Comparison of ENCODE assay signal across 26 cellular contexts in genomic region chr2:109630441-109631425, GRCh38. TPM values are rescaled to one million over a fixed set of nuclear protein-coding genes. Genes with fewer than 3 reads are reported as not detected.
DNase-seq lines count a peak whose midpoint lies in the region; ATAC-seq, FAIRE-seq and TF ChIP-seq lines count a peak whose summit lies in the region.
"Had no signal": no experiment of that assay in that cellular context is flagged by ENCODE, and none has a peak within 500 bp of the region (broad histone marks: within the 10 kb centered on the region; RNA-seq: fewer than 3 reads in every experiment).

No MANE protein-coding gene starts in this region.

- no peaks in the 10 kb centered on the region for H3K36me3 Mint-ChIP-seq in mesothelial cell of epicardium
- H3K36me3 Mint-ChIP-seq in progenitor cell of endocrine pancreas (ENCODE audit: insufficient read depth): no peaks in the 10 kb centered on the region
- H3K36me3 Mint-ChIP-seq in T-cell: no peaks in the 10 kb centered on the region
- no peaks in the 10 kb centered on the region for H3K36me3 Mint-ChIP-seq in endothelial cell (ENCODE audit: low read depth, unreplicated experiment)
- H3K36me3 Mint-ChIP-seq: CD8-positive, alpha-beta T cell had no signal

- no peak overlapping the region for H3K23ac ChIP-seq in mesenchymal stem cell (ENCODE audit: low read length in 2 of 2)

- H3K9me1 ChIP-seq in keratinocyte (ENCODE audit: control insufficient read depth, extremely low read depth, insufficient read depth, low read length): no peaks in the 10 kb centered on the region

- DNase-seq in keratinocyte (ENCODE audit: low read depth, low spot score) (no peak), mesothelial cell of epicardium (ENCODE audit: low spot score in 2 of 2, unreplicated experiment in 2 of 2) (no peak), progenitor cell of endocrine pancreas (ENCODE audit: low spot score, unreplicated experiment) (no peak), posterior vena cava (ENCODE audit: low spot score) (no peak), T-cell (no peak), endothelial cell (ENCODE audit: low spot score) (no peak), mesenchymal stem cell (no peak)
- DNase-seq: CD8-positive, alpha-beta T cell; DMS 273 treated with DMSO at 0.1 percent for 48 hours; DMS79; EL; GDM1; H9; HFFc6; KBM-7; NCI-H2029; NCI-H446; NCI-H526; NK-92 treated with Interleukin-12 subunit alpha and Interleukin-12 subunit beta, amount 100 ng/mL, for 24 hours; Right ventricle myocardium superior; RPMI8226 had no signal

- H3K79me1 ChIP-seq in mesenchymal stem cell (replicated peaks; ENCODE audit: low read length, poor library complexity, severe bottlenecking): no peaks in the 10 kb centered on the region

- no peak overlapping the region for H2BK5ac ChIP-seq in mesenchymal stem cell (ENCODE audit: low read depth, low read length, poor library complexity, severe bottlenecking)

- no peak overlapping the region for H4K91ac ChIP-seq in mesenchymal stem cell (ENCODE audit: low read length)

- TF ChIP-seq CTCF in keratinocyte (optimal IDR thresholded peaks at IDR 0.05 in 1 of 3, IDR thresholded peaks at IDR 0.05 in 1 of 3, conservative IDR thresholded peaks at IDR 0.05 in 1 of 3; ENCODE audit: extremely low read depth in 1 of 3, insufficient read depth in 2 of 3, low read length in 3 of 3) (no peak), mesothelial cell of epicardium (IDR thresholded peaks at IDR 0.05; ENCODE audit: unreplicated experiment) (no peak), progenitor cell of endocrine pancreas (IDR thresholded peaks at IDR 0.05; ENCODE audit: unreplicated experiment) (no peak), endothelial cell (IDR thresholded peaks at IDR 0.05; ENCODE audit: unreplicated experiment) (no peak)

- intact Hi-C loops in posterior vena cava (cut with DNase I): no loop called here

- H3K27ac ChIP-seq in keratinocyte (ENCODE audit: control insufficient read depth, insufficient read depth, low read length) (no peak overlapping the region), mesenchymal stem cell (ENCODE audit: low read length, poor library complexity, severe bottlenecking) (no peak overlapping the region)
- H3K27ac ChIP-seq: C4-2B, GM23248 had no signal

- H3K14ac ChIP-seq in mesenchymal stem cell (ENCODE audit: low read length in 2 of 2): peak overlapping the region in 1 of 2 experiments; percentile 75

- dilution Hi-C loops in keratinocyte (cut with MboI; ENCODE audit: extremely low pct_ligation_motif_present, low sequenced_read_pairs): no loop called here

- no peak overlapping the region for H2BK15ac ChIP-seq in mesenchymal stem cell (ENCODE audit: low read depth, poor library complexity, severe bottlenecking)

- no peak overlapping the region for H2AK5ac ChIP-seq in mesenchymal stem cell (ENCODE audit: low read length, severe bottlenecking)

- no peak for FAIRE-seq in keratinocyte (lab: Jason Lieb, UNC)
- FAIRE-seq: GM12878, HTR-8/SVneo had no signal

- H3K79me2 ChIP-seq in keratinocyte (ENCODE audit: control insufficient read depth, insufficient read depth, low read length): no peaks in the 10 kb centered on the region

- CTCF ChIA-PET in T-cell (lab: Charles Lee): interaction anchor here in 1 of 2 donors (0.9 kb wide), 1 partner anchor 36 kb away, joined by 3 read pairs; no protein-coding TSS in a partner anchor

- H3K27me3 ChIP-seq in keratinocyte (ENCODE audit: control insufficient read depth, extremely low read depth, insufficient read depth, low read length): no peaks in the 10 kb centered on the region
- H3K27me3 ChIP-seq in mesenchymal stem cell (ENCODE audit: control insufficient read depth in 1 of 2, insufficient read depth in 1 of 2, low read length in 2 of 2): no peaks in the 10 kb centered on the region

- H3K36me3 ChIP-seq in keratinocyte (ENCODE audit: control insufficient read depth in 2 of 2, extremely low read depth in 1 of 2, insufficient read depth in 2 of 2, low read length in 2 of 2) (no peaks in the 10 kb centered on the region), mesenchymal stem cell (ENCODE audit: control insufficient read depth in 1 of 2, insufficient read depth in 2 of 2, low read depth in 1 of 2, low read length in 2 of 2) (no peaks in the 10 kb centered on the region)

- H3K9me3 ChIP-seq in keratinocyte (ENCODE audit: control insufficient read depth, low read depth, low read length) (no peaks in the 10 kb centered on the region), mesenchymal stem cell (ENCODE audit: control insufficient read depth, low read length) (no peaks in the 10 kb centered on the region)

- no peaks in the 10 kb centered on the region for H4K20me1 ChIP-seq in keratinocyte (ENCODE audit: control insufficient read depth, extremely low read depth, insufficient read depth, low read length)

- H3K4me2 ChIP-seq in keratinocyte (ENCODE audit: control insufficient read depth, extremely low read depth, insufficient read depth, low read depth, low read length) (no peak overlapping the region), mesenchymal stem cell (ENCODE audit: low read length, poor library complexity, severe bottlenecking) (no peak overlapping the region)

- H3K4me1 ChIP-seq in keratinocyte (ENCODE audit: control insufficient read depth, extremely low read depth, insufficient read depth, low read length) (peaks cover 7% of the 10 kb centered on the region), mesenchymal stem cell (ENCODE audit: control insufficient read depth, insufficient read depth, low read depth, low read length) (no peaks in the 10 kb centered on the region)

- no peaks in the 10 kb centered on the region for H3K9me3 Mint-ChIP-seq in mesothelial cell of epicardium
- no peaks in the 10 kb centered on the region for H3K9me3 Mint-ChIP-seq in progenitor cell of endocrine pancreas (ENCODE audit: low read depth)
- no peaks in the 10 kb centered on the region for H3K9me3 Mint-ChIP-seq in T-cell
- no peaks in the 10 kb centered on the region for H3K9me3 Mint-ChIP-seq in endothelial cell (ENCODE audit: unreplicated experiment)
- H3K9me3 Mint-ChIP-seq: CD8-positive, alpha-beta T cell; H9; HFFc6 had no signal

- POLR2A ChIA-PET in T-cell (lab: Charles Lee): no interaction called here

- H3K27ac Mint-ChIP-seq in mesothelial cell of epicardium (peak overlapping the region; percentile 91), progenitor cell of endocrine pancreas (peak overlapping the region; percentile 17), T-cell (no peak overlapping the region), endothelial cell (ENCODE audit: unreplicated experiment) (no peak overlapping the region)
- H3K27ac Mint-ChIP-seq: B cell; CD8-positive, alpha-beta T cell; H9; HFFc6 had no signal

- H2AFZ ChIP-seq in keratinocyte (ENCODE audit: control insufficient read depth, low read length) (peak overlapping the region; percentile 61), mesenchymal stem cell (ENCODE audit: low read depth, low read length) (no peak overlapping the region)
- H2AFZ ChIP-seq: GM23248 had no signal

- 94% methylated on average over 14 of the region's 19 CpGs for WGBS in mesenchymal stem cell

- no peak overlapping the region for H3K4me3 ChIP-seq in keratinocyte (ENCODE audit: control insufficient read depth in 2 of 3, extremely low read depth in 1 of 3, insufficient read depth in 2 of 3, low read depth in 1 of 3, low read length in 3 of 3)
- H3K4me3 ChIP-seq in mesenchymal stem cell (ENCODE audit: insufficient read depth in 1 of 2, low read depth in 1 of 2, low read length in 2 of 2): no peak overlapping the region
- H3K4me3 ChIP-seq: GM12878, GM23248 had no signal

- no peak overlapping the region for H3K4ac ChIP-seq in mesenchymal stem cell (ENCODE audit: low read depth in 1 of 2, low read length in 2 of 2)

- no peak overlapping the region for H2BK12ac ChIP-seq in mesenchymal stem cell (ENCODE audit: low read length in 2 of 2)

- no peak overlapping the region for H3K18ac ChIP-seq in mesenchymal stem cell (ENCODE audit: low read depth in 1 of 2, low read length in 2 of 2)

- no peaks in the 10 kb centered on the region for H3K27me3 Mint-ChIP-seq in mesothelial cell of epicardium (ENCODE audit: low read depth)
- H3K27me3 Mint-ChIP-seq in progenitor cell of endocrine pancreas: no peaks in the 10 kb centered on the region
- H3K27me3 Mint-ChIP-seq in T-cell: peaks cover 4 to 8% of the 10 kb centered on the region in 2 donors
- peaks cover 5% of the 10 kb centered on the region for H3K27me3 Mint-ChIP-seq in endothelial cell (ENCODE audit: unreplicated experiment)

- H3K4me1 Mint-ChIP-seq in mesothelial cell of epicardium: peaks cover 22% of the 10 kb centered on the region
- H3K4me1 Mint-ChIP-seq in progenitor cell of endocrine pancreas (ENCODE audit: low read depth): peaks cover 6% of the 10 kb centered on the region
- peaks cover 0 to 3% (median 0%) of the 10 kb centered on the region in 3 donors for H3K4me1 Mint-ChIP-seq in T-cell
- H3K4me1 Mint-ChIP-seq in endothelial cell (ENCODE audit: unreplicated experiment): no peaks in the 10 kb centered on the region
- H3K4me1 Mint-ChIP-seq: B cell, H9 had no signal

- no peak for ATAC-seq in T-cell (replicated peaks in 1 of 4)
- ATAC-seq: CD8-positive, alpha-beta T cell; GM12878 had no signal

- H2BK120ac ChIP-seq in mesenchymal stem cell (ENCODE audit: low read depth, low read length): no peak overlapping the region

- H4K8ac ChIP-seq in mesenchymal stem cell (ENCODE audit: low read length): no peak overlapping the region

- H3K9ac ChIP-seq in keratinocyte (ENCODE audit: control insufficient read depth, extremely low read depth, insufficient read depth, low read length): no peak overlapping the region
- H3K9ac ChIP-seq in mesenchymal stem cell (ENCODE audit: low read length): no peak overlapping the region
- H3K9ac ChIP-seq: GM23248 had no signal

- no peak overlapping the region for H3K4me3 Mint-ChIP-seq in mesothelial cell of epicardium
- no peak overlapping the region for H3K4me3 Mint-ChIP-seq in progenitor cell of endocrine pancreas (ENCODE audit: low read depth)
- H3K4me3 Mint-ChIP-seq in T-cell: no peak overlapping the region
- H3K4me3 Mint-ChIP-seq in endothelial cell (ENCODE audit: unreplicated experiment): no peak overlapping the region
- H3K4me3 Mint-ChIP-seq: B cell; CD8-positive, alpha-beta T cell; H9; HFFc6 had no signal

RNA-seq across cellular contexts. Expression of gene SOWAHC, which starts 16.6 kb away (rescaled TPM):
- 15.1 to 22.3 TPM (median 18.0 TPM) in 3 replicates for polyA plus RNA-seq in keratinocyte
- polyA plus RNA-seq in keratinocyte (2011; ENCODE audit: low read depth): 15.1 TPM
- polyA plus RNA-seq in keratinocyte (2011; cell fraction: cytosol; rRNA removed): 15.6 and 23.6 TPM in 2 replicates
- 13.6 and 16.4 TPM in 2 replicates for polyA plus RNA-seq in keratinocyte (2011; cell fraction: nucleus; rRNA removed)
- 20.2 and 30.0 TPM in 2 replicates for polyA plus RNA-seq in keratinocyte (2012; ENCODE audit: low replicate concordance)
- 7.1 to 13.6 TPM (median 10.7 TPM) in 3 replicates for polyA minus RNA-seq in keratinocyte
- 37.8 TPM for polyA minus RNA-seq in keratinocyte (2011; cell fraction: cytosol; rRNA and poly(A)+ RNA removed)
- polyA minus RNA-seq in keratinocyte (2011; cell fraction: nucleus; rRNA and poly(A)+ RNA removed): 15.7 and 19.1 TPM in 2 replicates
- total RNA-seq in mesothelial cell of epicardium: 15.9 to 16.8 TPM (median 16.0 TPM) in 3 replicates
- 12.1 and 12.6 TPM in 2 replicates for total RNA-seq in progenitor cell of endocrine pancreas
- total RNA-seq in posterior vena cava: 10 to 100 TPM in 1 of 2 donors, 1 to 10 TPM in 1; 8.8 to 12.2 TPM
- 1 to 10 TPM in 1 of 5 donors, under 1 TPM in 4; 0.56 to 2.1 (median 0.66) TPM for total RNA-seq in T-cell
- total RNA-seq in endothelial cell (ENCODE audit: unreplicated experiment): 2.2 TPM
- polyA plus RNA-seq in mesenchymal stem cell (2013, experiment 1 of 2): 5.7 TPM
- 6.0 TPM for polyA plus RNA-seq in mesenchymal stem cell (2013, experiment 2 of 2)

RNA-seq across cellular contexts. Expression of gene SEPTIN10, which starts 17.0 kb away (rescaled TPM):
- polyA plus RNA-seq in keratinocyte: 44.9 to 72.6 TPM (median 71.8 TPM) in 3 replicates
- 68.7 TPM for polyA plus RNA-seq in keratinocyte (2011; ENCODE audit: low read depth)
- 62.6 and 94.0 TPM in 2 replicates for polyA plus RNA-seq in keratinocyte (2011; cell fraction: cytosol; rRNA removed)
- polyA plus RNA-seq in keratinocyte (2011; cell fraction: nucleus; rRNA removed): 53.4 and 58.7 TPM in 2 replicates
- polyA plus RNA-seq in keratinocyte (2012; ENCODE audit: low replicate concordance): 36.9 and 65.6 TPM in 2 replicates
- 10.3 to 54.1 TPM (median 27.0 TPM) in 3 replicates for polyA minus RNA-seq in keratinocyte
- polyA minus RNA-seq in keratinocyte (2011; cell fraction: cytosol; rRNA and poly(A)+ RNA removed): 56.6 TPM
- polyA minus RNA-seq in keratinocyte (2011; cell fraction: nucleus; rRNA and poly(A)+ RNA removed): 21.1 and 45.1 TPM in 2 replicates
- total RNA-seq in mesothelial cell of epicardium: 64.9 to 69.2 TPM (median 69.1 TPM) in 3 replicates
- total RNA-seq in progenitor cell of endocrine pancreas: 67.5 and 68.8 TPM in 2 replicates
- 100 to 1,000 TPM in 1 of 2 donors, 10 to 100 TPM in 1; 88.3 to 115 TPM for total RNA-seq in posterior vena cava
- 1 to 10 TPM; 2.2 to 3.7 (median 3.3) TPM for total RNA-seq in T-cell
- total RNA-seq in endothelial cell (ENCODE audit: unreplicated experiment): 69.8 TPM
- polyA plus RNA-seq in mesenchymal stem cell (2013, experiment 1 of 2): 59.2 TPM
- polyA plus RNA-seq in mesenchymal stem cell (2013, experiment 2 of 2): 61.1 TPM
- total RNA-seq: B cell had no signal

Comparison
In these comparisons a context has a peak if more than half of its experiments do, and no peak if none do; other contexts are left out.
1. H3K27ac Mint-ChIP-seq: peak in mesothelial cell of epicardium (single experiment) and progenitor cell of endocrine pancreas (single experiment); none in T-cell (0 of 2) and endothelial cell (single experiment).
2. RNA of gene SEPTIN10, which starts 17.0 kb away (total RNA-seq): 88.3 to 115 TPM in posterior vena cava, 69.8 TPM in endothelial cell (single experiment), 64.9 to 69.2 TPM in mesothelial cell of epicardium and 67.5 to 68.8 TPM in progenitor cell of endocrine pancreas; 2.2 to 3.7 TPM in T-cell; every median in the first group is over 10 times any median in the second.